In genomic region chr2:12539771-12540170, GRCh38 we compare ENCODE assay signal across 1 cellular context.
TF ChIP-seq lines count a peak whose summit lies in the region.

No MANE protein-coding gene starts in this region.

TF ChIP-seq in HepG2, 621 proteins besides CTCF, POLR2A, EP300 and RAD21 (continued from another document):
- TF ChIP-seq TIGD3 (CRISPR knock-in tag; IDR thresholded peaks at IDR 0.05; ENCODE audit: borderline replicate concordance) (no peak), HOXA7 (CRISPR knock-in tag; IDR thresholded peaks at IDR 0.05) (no peak), IKZF4 (CRISPR knock-in tag; IDR thresholded peaks at IDR 0.05; ENCODE audit: borderline replicate concordance, low read depth, not compliant biosample characterization) (no peak), SMARCE1 (IDR thresholded peaks at IDR 0.05; ENCODE audit: borderline replicate concordance) (no peak), ZNF33A (CRISPR knock-in tag; IDR thresholded peaks at IDR 0.05; ENCODE audit: borderline replicate concordance) (no peak), ZNF589 (CRISPR knock-in tag; conservative IDR thresholded peaks at IDR 0.05) (no peak), KDM3A (CRISPR knock-in tag; IDR thresholded peaks at IDR 0.05; ENCODE audit: low read depth) (no peak), RFX5 (IDR thresholded peaks at IDR 0.05; ENCODE audit: low read depth, low read length) (no peak)
- TF ChIP-seq, protein P1, sequence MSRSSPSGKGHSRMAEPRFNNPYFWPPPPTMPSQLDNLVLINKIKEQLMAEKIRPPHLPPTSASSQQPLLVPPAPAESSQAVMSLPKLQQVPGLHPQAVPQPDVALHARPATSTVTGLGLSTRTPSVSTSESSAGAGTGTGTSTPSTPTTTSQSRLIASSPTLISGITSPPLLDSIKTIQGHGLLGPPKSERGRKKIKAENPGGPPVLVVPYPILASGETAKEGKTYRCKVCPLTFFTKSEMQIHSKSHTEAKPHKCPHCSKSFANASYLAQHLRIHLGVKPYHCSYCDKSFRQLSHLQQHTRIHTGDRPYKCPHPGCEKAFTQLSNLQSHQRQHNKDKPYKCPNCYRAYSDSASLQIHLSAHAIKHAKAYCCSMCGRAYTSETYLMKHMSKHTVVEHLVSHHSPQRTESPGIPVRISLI (CRISPR knock-in tag; IDR thresholded peaks at IDR 0.05; ENCODE audit: borderline replicate concordance) = no peak
